ENCODE assay signal across 20 cellular contexts in the genomic region with DNA sequence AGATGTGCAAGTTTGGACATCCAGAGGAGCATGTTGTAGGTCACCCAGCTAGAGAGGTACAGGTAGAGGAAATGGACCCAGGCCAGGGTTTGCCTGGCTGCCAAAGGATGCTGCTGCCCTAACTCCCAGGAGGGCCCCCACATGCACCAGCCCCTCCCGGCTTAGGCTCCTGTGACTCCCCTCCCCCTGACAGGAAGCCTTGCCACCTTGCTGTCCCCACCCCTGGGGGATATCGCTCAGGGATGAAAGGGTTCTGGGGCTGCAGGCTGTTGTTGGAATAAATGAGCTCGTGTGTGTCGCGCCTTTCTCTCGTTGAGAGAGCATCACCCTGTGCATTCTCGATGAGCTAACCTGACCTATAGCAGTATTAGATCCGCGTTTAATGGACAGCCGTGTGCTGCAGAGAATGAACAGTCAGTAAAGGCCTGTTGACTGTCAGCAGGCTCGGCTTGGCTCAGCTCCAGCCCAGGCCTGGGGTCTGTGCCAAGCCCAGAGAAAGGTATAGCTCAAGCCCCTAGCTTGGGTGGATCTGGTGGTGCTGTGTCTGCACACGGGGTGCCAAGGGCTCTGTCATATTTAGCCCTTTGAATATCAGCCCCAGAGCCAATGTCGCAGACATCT.
A peak's percentile ranks its signal among the peaks of the same experiment; 100 is the strongest.
DNase-seq lines count a peak whose midpoint lies in the region; ATAC-seq, FAIRE-seq and TF ChIP-seq lines count a peak whose summit lies in the region.
"Had no signal": no experiment of that assay in that cellular context is flagged by ENCODE, and none has a peak within 500 bp of the region (broad histone marks: within the 10 kb centered on the region; RNA-seq: fewer than 3 reads in every experiment).

No MANE protein-coding gene starts in this region.

- H3K4me3 ChIP-seq in gastroesophageal sphincter (no peak overlapping the region), upper lobe of left lung (no peak overlapping the region)
- H3K4me3 ChIP-seq: dorsolateral prefrontal cortex, esophagus muscularis mucosa, heart right ventricle had no signal

- WGBS in gastroesophageal sphincter (ENCODE audit: low coverage in 1 of 2), 2 donors: 57 to 88% methylated on average over 3 to 4 of the region's 13 CpGs
- WGBS in upper lobe of left lung, 2 donors: 60 to 76% methylated on average over 11 to 13 of the region's 13 CpGs

- no peak for DNase-seq in CD4-positive, alpha-beta T cell
- DNase-seq in GM12891 (ENCODE audit: insufficient read length, low spot score) (no peak), NCI-H345 treated with DMSO at 0.1 percent for 48 hours (lab: John Stamatoyannopoulos, UW; ENCODE audit: unreplicated experiment) (peak; percentile 85), GDM1 (lab: John Stamatoyannopoulos, UW) (no peak), upper lobe of left lung (no peak)
- no peak for DNase-seq in activated CD4-positive, alpha-beta memory T cell treated with anti-CD3 and anti-CD28 coated beads for 36 hours
- DNase-seq: dorsolateral prefrontal cortex; heart right ventricle; HFFc6; kidney glomerular epithelial cell; midbrain; NCI-H146; OCI-M1; stimulated activated CD4-positive, alpha-beta T cell treated with anti-CD3 and anti-CD28 coated beads, Interleukin-4, amount 100 ng/mL, for 1 hour; WERI-Rb-1 had no signal

- no peak for TF ChIP-seq POLR2A in GM12891 (IDR thresholded peaks at IDR 0.05; ENCODE audit: low read depth, low read length)
- no peak for TF ChIP-seq POLR2A in gastroesophageal sphincter (IDR thresholded peaks at IDR 0.05)
- TF ChIP-seq POLR2A in upper lobe of left lung (IDR thresholded peaks at IDR 0.05): no peak

- H3K27ac Mint-ChIP-seq in CD4-positive, alpha-beta T cell: peak overlapping the region; percentile 74
- H3K27ac Mint-ChIP-seq in brain: peak overlapping the region; percentile 28 to 93 (median 60)
- H3K27ac Mint-ChIP-seq in activated CD4-positive, alpha-beta memory T cell treated with anti-CD3 and anti-CD28 coated beads for 36 hours: no peak overlapping the region
- H3K27ac Mint-ChIP-seq: HFFc6, type B pancreatic cell had no signal

- FAIRE-seq in GM12891 (lab: Jason Lieb, UNC): peak; percentile 55
- FAIRE-seq: astrocyte had no signal

- POLR2A ChIA-PET in CD4-positive, alpha-beta T cell (lab: Charles Lee): no interaction called here
- POLR2A ChIA-PET in activated CD4-positive, alpha-beta memory T cell treated with anti-CD3 and anti-CD28 coated beads for 36 hours (lab: Charles Lee): interaction anchor here (0.9 kb wide), 1 partner anchor 43 kb away, joined by 3 read pairs; no protein-coding TSS in a partner anchor

- H3K9me3 Mint-ChIP-seq in CD4-positive, alpha-beta T cell: no peaks in the 10 kb centered on the region
- H3K9me3 Mint-ChIP-seq in brain: no peaks in the 10 kb centered on the region
- H3K9me3 Mint-ChIP-seq in activated CD4-positive, alpha-beta memory T cell treated with anti-CD3 and anti-CD28 coated beads for 36 hours: no peaks in the 10 kb centered on the region
- H3K9me3 Mint-ChIP-seq: HFFc6, type B pancreatic cell had no signal

- intact Hi-C loops in CD4-positive, alpha-beta T cell (cut with DNase I, micrococcal nuclease): no loop called here
- intact Hi-C loops in activated CD4-positive, alpha-beta memory T cell treated with anti-CD3 and anti-CD28 coated beads for 36 hours (cut with micrococcal nuclease): no loop called here

- TF ChIP-seq EP300 in gastroesophageal sphincter (IDR thresholded peaks at IDR 0.05) (no peak), upper lobe of left lung (IDR thresholded peaks at IDR 0.05) (no peak)

- no peak for ATAC-seq in CD4-positive, alpha-beta T cell (ENCODE audit: poor library complexity)
- ATAC-seq in gastroesophageal sphincter: no peak
- ATAC-seq in upper lobe of left lung (ENCODE audit: low FRiP score in 2 of 2): no peak

- H3K4me3 Mint-ChIP-seq in CD4-positive, alpha-beta T cell: no peak overlapping the region
- peak overlapping the region in 2 of 5 experiments; percentile 18 to 36 for H3K4me3 Mint-ChIP-seq in brain
- H3K4me3 Mint-ChIP-seq in activated CD4-positive, alpha-beta memory T cell treated with anti-CD3 and anti-CD28 coated beads for 36 hours: no peak overlapping the region
- H3K4me3 Mint-ChIP-seq: HFFc6, type B pancreatic cell had no signal

- no peaks in the 10 kb centered on the region for H3K27me3 Mint-ChIP-seq in CD4-positive, alpha-beta T cell
- H3K27me3 Mint-ChIP-seq in brain: peaks cover 7% of the 10 kb centered on the region
- no peaks in the 10 kb centered on the region for H3K27me3 Mint-ChIP-seq in activated CD4-positive, alpha-beta memory T cell treated with anti-CD3 and anti-CD28 coated beads for 36 hours
- H3K27me3 Mint-ChIP-seq: type B pancreatic cell had no signal

- no peaks in the 10 kb centered on the region for H3K36me3 Mint-ChIP-seq in CD4-positive, alpha-beta T cell (ENCODE audit: low read depth)
- no peaks in the 10 kb centered on the region for H3K36me3 Mint-ChIP-seq in brain
- peaks cover 2% of the 10 kb centered on the region for H3K36me3 Mint-ChIP-seq in activated CD4-positive, alpha-beta memory T cell treated with anti-CD3 and anti-CD28 coated beads for 36 hours
- H3K36me3 Mint-ChIP-seq: type B pancreatic cell had no signal

- peaks cover 62% of the 10 kb centered on the region for H3K4me1 Mint-ChIP-seq in CD4-positive, alpha-beta T cell (ENCODE audit: low read depth)
- H3K4me1 Mint-ChIP-seq in brain: peaks cover 91% of the 10 kb centered on the region
- H3K4me1 Mint-ChIP-seq in activated CD4-positive, alpha-beta memory T cell treated with anti-CD3 and anti-CD28 coated beads for 36 hours (ENCODE audit: low read depth): peaks cover 33% of the 10 kb centered on the region

- CTCF ChIA-PET in CD4-positive, alpha-beta T cell (lab: Charles Lee): interaction anchor here (1.3 kb wide), 1 partner anchor 48 kb away, joined by 3 read pairs; no protein-coding TSS in a partner anchor
- CTCF ChIA-PET in activated CD4-positive, alpha-beta memory T cell treated with anti-CD3 and anti-CD28 coated beads for 36 hours (lab: Charles Lee): no interaction called here

- H3K27me3 ChIP-seq in CD4-positive, alpha-beta T cell (ENCODE audit: control insufficient read depth, insufficient read depth, low read length): no peaks in the 10 kb centered on the region
- no peaks in the 10 kb centered on the region for H3K27me3 ChIP-seq in gastroesophageal sphincter
- no peaks in the 10 kb centered on the region for H3K27me3 ChIP-seq in upper lobe of left lung
- H3K27me3 ChIP-seq: esophagus muscularis mucosa, heart right ventricle had no signal

- H3K36me3 ChIP-seq in gastroesophageal sphincter (no peaks in the 10 kb centered on the region), upper lobe of left lung (no peaks in the 10 kb centered on the region)
- H3K36me3 ChIP-seq: esophagus muscularis mucosa, heart right ventricle, WERI-Rb-1 had no signal

- no peaks in the 10 kb centered on the region for H3K9me3 ChIP-seq in CD4-positive, alpha-beta T cell (ENCODE audit: control insufficient read depth, low read length)
- H3K9me3 ChIP-seq in gastroesophageal sphincter: no peaks in the 10 kb centered on the region
- no peaks in the 10 kb centered on the region for H3K9me3 ChIP-seq in upper lobe of left lung
- H3K9me3 ChIP-seq: esophagus muscularis mucosa, heart right ventricle had no signal

- H3K4me1 ChIP-seq in gastroesophageal sphincter (peaks cover 0 to 49% (median under 1%) of the 10 kb centered on the region in 3 donors), upper lobe of left lung (peaks cover 28 to 61% (median 33%) of the 10 kb centered on the region in 4 donors)

- no peak overlapping the region for H3K27ac ChIP-seq in CD4-positive, alpha-beta T cell (ENCODE audit: low read depth, low read length)
- H3K27ac ChIP-seq in gastroesophageal sphincter (no peak overlapping the region), upper lobe of left lung (no peak overlapping the region)
- H3K27ac ChIP-seq: esophagus muscularis mucosa, heart right ventricle, WERI-Rb-1 had no signal

- no peak for TF ChIP-seq CTCF in CD4-positive, alpha-beta T cell (IDR thresholded peaks at IDR 0.05)
- TF ChIP-seq CTCF in brain (conservative IDR thresholded peaks at IDR 0.05) (no peak), gastroesophageal sphincter (IDR thresholded peaks at IDR 0.05) (no peak), upper lobe of left lung (IDR thresholded peaks at IDR 0.05) (no peak)

TF ChIP-seq in GM12891, 5 proteins besides CTCF, POLR2A, EP300 and RAD21:
- no peak for TF ChIP-seq SPI1 (IDR thresholded peaks at IDR 0.05; ENCODE audit: low read depth, low read length)
- no peak for TF ChIP-seq POU2F2 (IDR thresholded peaks at IDR 0.05; ENCODE audit: low read depth, low read length)
- TF ChIP-seq PAX5 (IDR thresholded peaks at IDR 0.05; ENCODE audit: insufficient read depth, low read length, severe bottlenecking): no peak
- no peak for TF ChIP-seq POLR2AphosphoS5 (IDR thresholded peaks at IDR 0.05; ENCODE audit: low read depth, low read length)
- no peak for TF ChIP-seq TAF1 (IDR thresholded peaks at IDR 0.05; ENCODE audit: low read depth, low read length)
TF ChIP-seq in GM12891: peak in this region for 0.
